ENCODE assay signal across 8 cellular contexts in genomic region chr11:27473017-27473406, GRCh38. TPM values are rescaled to one million over a fixed set of nuclear protein-coding genes. Genes with fewer than 3 reads are reported as not detected.
DNase-seq lines count a peak whose midpoint lies in the region; TF ChIP-seq lines count a peak whose summit lies in the region.

No MANE protein-coding gene starts in this region.

- no peaks in the 10 kb centered on the region for H4K20me1 ChIP-seq in BLaER1

- no peaks in the 10 kb centered on the region for H3K36me3 ChIP-seq in BLaER1
- no peaks in the 10 kb centered on the region for H3K36me3 ChIP-seq in Peyer's patch
- H3K36me3 ChIP-seq in esophagus (ENCODE audit: control insufficient read depth in 2 of 2, insufficient read depth in 2 of 2, low read length in 1 of 2) = no peaks in the 10 kb centered on the region

- H3K9me3 ChIP-seq in BLaER1 (no peaks in the 10 kb centered on the region), Peyer's patch (no peaks in the 10 kb centered on the region), esophagus (ENCODE audit: control insufficient read depth in 2 of 2, insufficient read depth in 1 of 2, low read depth in 1 of 2, low read length in 1 of 2) (no peaks in the 10 kb centered on the region)

- DNase-seq in Peyer's patch = no peak
- no peak for DNase-seq in neural crest cell (ENCODE audit: low read depth, low spot score)
- no peak for DNase-seq in effector CD8-positive, alpha-beta T cell (lab: John Stamatoyannopoulos, UW)
- DNase-seq in EL = no peak
- DNase-seq in stimulated activated CD4-positive, alpha-beta T cell treated with anti-CD3 and anti-CD28 coated beads, Interleukin-15, amount 100 ng/mL, for 24 hours = no peak
- no peak for DNase-seq in NCI-H1105 (lab: John Stamatoyannopoulos, UW)

- H3K4me3 ChIP-seq in BLaER1 (no peak overlapping the region), Peyer's patch (peak overlapping the region in 3 of 4 donors; percentile 82 to 97 (median 83)), esophagus (ENCODE audit: low read depth in 1 of 2, low read length in 2 of 2) (peak overlapping the region; percentile 74 to 95)

- 6 to 13% methylated on average over 8 to 9 of the region's 9 CpGs for WGBS in esophagus, 2 donors

- H3K9ac ChIP-seq in BLaER1 = no peak overlapping the region

- H3K9me3 Mint-ChIP-seq in neural crest cell = no peaks in the 10 kb centered on the region

- peak overlapping the region; percentile 96 for H3K4me2 ChIP-seq in BLaER1

- H3K36me3 Mint-ChIP-seq in neural crest cell (ENCODE audit: low read depth) = peaks cover 3% of the 10 kb centered on the region

- no peak for TF ChIP-seq POLR2A in Peyer's patch (IDR thresholded peaks at IDR 0.05)

- TF ChIP-seq CTCF in Peyer's patch (IDR thresholded peaks at IDR 0.05) = no peak
- no peak for TF ChIP-seq CTCF in neural crest cell (conservative IDR thresholded peaks at IDR 0.05)

- H3K27me3 ChIP-seq in BLaER1 = peaks cover 9% of the 10 kb centered on the region
- H3K27me3 ChIP-seq in Peyer's patch = no peaks in the 10 kb centered on the region
- H3K27me3 ChIP-seq in esophagus (ENCODE audit: control insufficient read depth in 1 of 2, insufficient read depth in 2 of 2, low read length in 2 of 2) = no peaks in the 10 kb centered on the region

- peaks cover 6% of the 10 kb centered on the region for H3K27me3 Mint-ChIP-seq in neural crest cell (ENCODE audit: low read depth)

- H3K4me1 ChIP-seq in BLaER1 = peaks cover 11% of the 10 kb centered on the region
- H3K4me1 ChIP-seq in Peyer's patch = no peaks in the 10 kb centered on the region
- peaks cover 3 to 4% of the 10 kb centered on the region in 2 donors for H3K4me1 ChIP-seq in esophagus (ENCODE audit: control insufficient read depth in 2 of 2, insufficient read depth in 2 of 2, low read length in 1 of 2)

- H3K4me3 Mint-ChIP-seq in neural crest cell = peak overlapping the region; percentile 96

- no peak overlapping the region for H3K27ac Mint-ChIP-seq in neural crest cell (ENCODE audit: unreplicated experiment)

- no peak overlapping the region for H3K27ac ChIP-seq in BLaER1
- peak overlapping the region in 3 of 4 donors; percentile 77 to 93 (median 92) for H3K27ac ChIP-seq in Peyer's patch
- peak overlapping the region in 1 of 2 donors; percentile 1 for H3K27ac ChIP-seq in esophagus (ENCODE audit: low read depth in 2 of 2, low read length in 1 of 2)

- peaks cover 37% of the 10 kb centered on the region for H3K4me1 Mint-ChIP-seq in neural crest cell

RNA-seq across cellular contexts. Expression of gene LGR4, which starts 0.4 kb away (rescaled TPM):
- total RNA-seq in Peyer's patch = 100 to 1,000 TPM in 3 of 4 donors, 10 to 100 TPM in 1; 29.7 to 134 (median 119) TPM
- 10 to 100 TPM; 10.5 to 11.8 TPM for polyA plus RNA-seq in esophagus
- 45.3 and 51.5 TPM in 2 replicates for total RNA-seq in neural crest cell

RNA-seq across cellular contexts. Expression of gene LIN7C, which starts 33.6 kb away (rescaled TPM):
- 10 to 100 TPM; 26.4 to 41.2 (median 34.6) TPM for total RNA-seq in Peyer's patch
- 1 to 10 TPM; 7.2 to 7.6 TPM for polyA plus RNA-seq in esophagus
- total RNA-seq in neural crest cell = 33.2 and 34.0 TPM in 2 replicates
